In genomic region chr1:38502772-38503171, GRCh38 we compare ENCODE assay signal across 14 cellular contexts.
A peak's percentile ranks its signal among the peaks of the same experiment; 100 is the strongest.
DNase-seq lines count a peak whose midpoint lies in the region; ATAC-seq, FAIRE-seq and TF ChIP-seq lines count a peak whose summit lies in the region.
"Had no signal": no experiment of that assay in that cellular context is flagged by ENCODE, and none has a peak within 500 bp of the region (broad histone marks: within the 10 kb centered on the region; RNA-seq: fewer than 3 reads in every experiment).

No MANE protein-coding gene starts in this region.

- H3K36me3 Mint-ChIP-seq in GM23338 (ENCODE audit: low read depth): no peaks in the 10 kb centered on the region
- no peaks in the 10 kb centered on the region for H3K36me3 Mint-ChIP-seq in astrocyte (ENCODE audit: low read depth, unreplicated experiment)
- H3K36me3 Mint-ChIP-seq in memory B cell: no peaks in the 10 kb centered on the region
- H3K36me3 Mint-ChIP-seq: activated CD4-positive, alpha-beta memory T cell treated with anti-CD3 and anti-CD28 coated beads for 36 hours had no signal

- peak overlapping the region; percentile 26; the same call in 1 of the 2 replicates for H2AFZ ChIP-seq in GM23338
- H2AFZ ChIP-seq in astrocyte (ENCODE audit: low read depth, low read length): no peak overlapping the region

- H4K20me1 ChIP-seq in GM23338 (replicated peaks; ENCODE audit: insufficient read depth) (no peaks in the 10 kb centered on the region), astrocyte (ENCODE audit: insufficient read depth, low read length) (no peaks in the 10 kb centered on the region)

- H3K4me2 ChIP-seq in GM23338 (no peak overlapping the region), astrocyte (ENCODE audit: low read length) (no peak overlapping the region)

- H3K9me2 ChIP-seq in GM23338 (ENCODE audit: insufficient read depth): no peaks in the 10 kb centered on the region

- no peaks in the 10 kb centered on the region; the same call in 2 of the 3 replicates for H3K9me3 Mint-ChIP-seq in GM23338
- H3K9me3 Mint-ChIP-seq in astrocyte (ENCODE audit: unreplicated experiment): no peaks in the 10 kb centered on the region
- no peaks in the 10 kb centered on the region for H3K9me3 Mint-ChIP-seq in memory B cell
- H3K9me3 Mint-ChIP-seq: activated CD4-positive, alpha-beta memory T cell treated with anti-CD3 and anti-CD28 coated beads for 36 hours had no signal

- H3K27me3 ChIP-seq in GM23338 (ENCODE audit: insufficient read depth) (no peaks in the 10 kb centered on the region), astrocyte (ENCODE audit: insufficient read depth, low read length) (peaks cover 11% of the 10 kb centered on the region)

- H3K4me3 Mint-ChIP-seq in GM23338 (no peak overlapping the region), astrocyte (ENCODE audit: unreplicated experiment) (no peak overlapping the region), memory B cell (no peak overlapping the region)
- H3K4me3 Mint-ChIP-seq: activated CD4-positive, alpha-beta memory T cell treated with anti-CD3 and anti-CD28 coated beads for 36 hours had no signal

- H3K4me1 ChIP-seq in GM23338 (ENCODE audit: insufficient read depth) (peaks cover 30% of the 10 kb centered on the region), astrocyte (ENCODE audit: insufficient read depth, low read length) (no peaks in the 10 kb centered on the region)

- H3K4me1 Mint-ChIP-seq in GM23338 (peaks cover 40% of the 10 kb centered on the region), astrocyte (ENCODE audit: low read depth, unreplicated experiment) (no peaks in the 10 kb centered on the region), memory B cell (peaks cover 28% of the 10 kb centered on the region)

- FAIRE-seq in astrocyte (lab: Jason Lieb, UNC): no peak

- no peaks in the 10 kb centered on the region for H3K36me3 ChIP-seq in GM23338 (ENCODE audit: insufficient read depth)
- no peaks in the 10 kb centered on the region for H3K36me3 ChIP-seq in astrocyte (ENCODE audit: insufficient read depth, low read length)

- H3K9ac ChIP-seq in astrocyte (ENCODE audit: low read length): no peak overlapping the region

- no peak overlapping the region for H3K27ac Mint-ChIP-seq in GM23338
- H3K27ac Mint-ChIP-seq in astrocyte (ENCODE audit: unreplicated experiment): no peak overlapping the region
- H3K27ac Mint-ChIP-seq in memory B cell: no peak overlapping the region
- H3K27ac Mint-ChIP-seq: activated CD4-positive, alpha-beta memory T cell treated with anti-CD3 and anti-CD28 coated beads for 36 hours had no signal

- ATAC-seq in GM23338: peak; percentile 94
- ATAC-seq in memory B cell (ENCODE audit: low read depth): peak; percentile 83

- no peaks in the 10 kb centered on the region for H3F3A ChIP-seq in GM23338 (replicated peaks; ENCODE audit: low read depth)

- TF ChIP-seq CTCF in GM23338 (conservative IDR thresholded peaks at IDR 0.05; ENCODE audit: low read depth in 2 of 2) (peak; percentile 88 to 91), astrocyte (IDR thresholded peaks at IDR 0.05; ENCODE audit: insufficient read depth, low read depth, low read length) (peak; percentile 15)

- H3K27ac ChIP-seq in GM23338 (ENCODE audit: low read depth): no peak overlapping the region
- H3K27ac ChIP-seq in astrocyte (ENCODE audit: low read depth, low read length): no peak overlapping the region
- H3K27ac ChIP-seq: C4-2B had no signal

- H3K79me2 ChIP-seq in GM23338 (replicated peaks; ENCODE audit: insufficient read depth): no peaks in the 10 kb centered on the region
- no peaks in the 10 kb centered on the region for H3K79me2 ChIP-seq in astrocyte (ENCODE audit: insufficient read depth, low read length)

- no peaks in the 10 kb centered on the region for H3K27me3 Mint-ChIP-seq in GM23338 (ENCODE audit: insufficient read depth, low read depth, poor library complexity)
- H3K27me3 Mint-ChIP-seq in astrocyte (ENCODE audit: low read depth, unreplicated experiment): peaks cover 47% of the 10 kb centered on the region
- H3K27me3 Mint-ChIP-seq in memory B cell: peaks cover 9% of the 10 kb centered on the region

- H3K4me3 ChIP-seq in GM23338 (no peak overlapping the region), astrocyte (ENCODE audit: insufficient read depth, low read depth, low read length) (no peak overlapping the region)

- DNase-seq in DMS 273 treated with DMSO at 0.1 percent for 48 hours (lab: John Stamatoyannopoulos, UW) (peak; percentile 91), GM23338 (ENCODE audit: low spot score) (peak; percentile 90), astrocyte (ENCODE audit: low read depth) (no peak), memory B cell (ENCODE audit: low spot score in 2 of 2) (peak in 1 of 2 donors; percentile 38), amygdala (lab: John Stamatoyannopoulos, UW) (no peak), SKM-1 (lab: John Stamatoyannopoulos, UW; ENCODE audit: unreplicated experiment) (no peak), SKM-1 treated with dmso at 0.1 percent for 144 hours (lab: John Stamatoyannopoulos, UW; ENCODE audit: unreplicated experiment) (no peak)
- DNase-seq in stimulated activated CD4-positive, alpha-beta T cell treated with anti-CD3 and anti-CD28 coated beads, Interleukin-2, amount 100 ng/mL, for 48 hours: no peak
- DNase-seq: activated CD4-positive, alpha-beta memory T cell treated with anti-CD3 and anti-CD28 coated beads for 36 hours; activated gamma-delta T cell; midbrain; NCI-H69; substantia nigra had no signal

- H3K9me3 ChIP-seq in astrocyte (ENCODE audit: insufficient read depth, low read depth, low read length): no peaks in the 10 kb centered on the region

TF ChIP-seq in GM23338, 12 proteins besides CTCF, POLR2A, EP300 and RAD21 (continues in another document):
- no peak for TF ChIP-seq ETS1 (IDR thresholded peaks at IDR 0.05)
- no peak for TF ChIP-seq CREB1 (CRISPR knock-in tag; IDR thresholded peaks at IDR 0.05; ENCODE audit: low read depth)
- no peak for TF ChIP-seq POLR2AphosphoS5 (IDR thresholded peaks at IDR 0.05; ENCODE audit: low read depth)
- TF ChIP-seq ZNF462 (CRISPR knock-in tag; IDR thresholded peaks at IDR 0.05): no peak

Comparison
In these comparisons a context has a peak if more than half of its experiments do, and no peak if none do; other contexts are left out.
1. DNase-seq: peak in DMS 273 treated with DMSO at 0.1 percent for 48 hours (single experiment) and GM23338 (single experiment); none in astrocyte (single experiment), stimulated activated CD4-positive, alpha-beta T cell treated with anti-CD3 and anti-CD28 coated beads, Interleukin-2, amount 100 ng/mL, for 48 hours (0 of 2), amygdala (0 of 56), SKM-1 (single experiment) and SKM-1 treated with dmso at 0.1 percent for 144 hours (single experiment).